11 cellular contexts compared by ENCODE assay signal in the genomic region with DNA sequence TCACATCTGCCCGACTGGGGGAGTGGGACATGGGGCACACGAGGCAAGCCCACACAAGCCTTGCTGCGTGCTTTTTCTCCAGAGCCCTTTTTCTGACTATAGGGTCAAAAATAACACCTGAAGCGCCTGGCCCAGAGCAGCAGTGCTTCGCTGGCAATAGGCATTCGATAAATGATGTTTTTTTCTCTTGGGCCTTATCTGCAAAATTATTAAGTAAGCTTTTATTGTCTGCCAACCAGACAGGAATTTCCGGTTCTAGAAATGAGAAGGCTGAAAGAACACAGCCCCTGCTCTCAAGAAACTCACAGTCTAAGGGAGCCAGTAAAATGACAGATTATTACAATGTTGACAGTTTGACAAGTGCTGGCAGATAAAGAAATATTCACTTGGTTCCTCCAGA. TPM values are rescaled to one million over a fixed set of nuclear protein-coding genes. Genes with fewer than 3 reads are reported as not detected.
DNase-seq lines count a peak whose midpoint lies in the region; ATAC-seq, FAIRE-seq and TF ChIP-seq lines count a peak whose summit lies in the region.
"Had no signal": no experiment of that assay in that cellular context is flagged by ENCODE, and none has a peak within 500 bp of the region (broad histone marks: within the 10 kb centered on the region; RNA-seq: fewer than 3 reads in every experiment).

No MANE protein-coding gene starts in this region.

- H3K27me3 ChIP-seq in IMR-90 (ENCODE audit: control insufficient read depth, insufficient read depth, low read length): no peaks in the 10 kb centered on the region
- H3K27me3 ChIP-seq in keratinocyte (ENCODE audit: control insufficient read depth, extremely low read depth, insufficient read depth, low read length): no peaks in the 10 kb centered on the region
- no peaks in the 10 kb centered on the region for H3K27me3 ChIP-seq in adrenal gland

- no peaks in the 10 kb centered on the region for H3K36me3 Mint-ChIP-seq in T-cell
- no peaks in the 10 kb centered on the region for H3K36me3 Mint-ChIP-seq in stimulated activated effector memory CD8-positive, alpha-beta T cell treated with anti-CD3 and anti-CD28 coated beads, Interleukin-12 subunit alpha, Interleukin-12 subunit beta, amount 100 ng/mL, for 72 hours

- H4K91ac ChIP-seq in IMR-90 (ENCODE audit: insufficient read depth, low read depth, low read length): peak overlapping the region; percentile 20; the same call in 1 of the 2 replicates

- ATAC-seq in IMR-90 (ENCODE audit: low read depth) (no peak), T-cell (replicated peaks in 1 of 4) (no peak)
- no peak for ATAC-seq in stimulated activated effector memory CD8-positive, alpha-beta T cell treated with anti-CD3 and anti-CD28 coated beads, Interleukin-12 subunit alpha, Interleukin-12 subunit beta, amount 100 ng/mL, for 72 hours
- ATAC-seq: left ventricle myocardium superior had no signal

- no peak overlapping the region for H2AK5ac ChIP-seq in IMR-90 (ENCODE audit: low read depth, low read length)

- POLR2A ChIA-PET in IMR-90 (lab: Charles Lee; ENCODE audit: unreplicated experiment): no interaction called here
- POLR2A ChIA-PET in T-cell (lab: Charles Lee): interaction anchor here in 1 of 2 donors (0.6 kb wide), 1 partner anchor 586 kb away, joined by 3 read pairs; the partner anchor contains the start of gene WNT10A

- no peaks in the 10 kb centered on the region for H3K36me3 ChIP-seq in IMR-90 (ENCODE audit: control insufficient read depth, insufficient read depth, low read length)
- H3K36me3 ChIP-seq in keratinocyte (ENCODE audit: control insufficient read depth in 2 of 2, extremely low read depth in 1 of 2, insufficient read depth in 2 of 2, low read length in 2 of 2): peaks cover 0 to 4% of the 10 kb centered on the region in 2 experiments
- H3K36me3 ChIP-seq in adrenal gland (replicated peaks in 1 of 2): no peaks in the 10 kb centered on the region

- in situ Hi-C loops in IMR-90 (cut with MboI; ENCODE audit: low sequenced_read_pairs): no loop called here

- H3K4me1 ChIP-seq in IMR-90 (ENCODE audit: control insufficient read depth, insufficient read depth, low read length) (peaks cover 15% of the 10 kb centered on the region), keratinocyte (ENCODE audit: control insufficient read depth, extremely low read depth, insufficient read depth, low read length) (peaks cover 74% of the 10 kb centered on the region), adrenal gland (replicated peaks in 1 of 2) (peaks cover 15 to 38% of the 10 kb centered on the region in 2 donors)

- H3K4me1 Mint-ChIP-seq in T-cell: peaks cover 29 to 36% (median 30%) of the 10 kb centered on the region in 3 donors
- H3K4me1 Mint-ChIP-seq in stimulated activated effector memory CD8-positive, alpha-beta T cell treated with anti-CD3 and anti-CD28 coated beads, Interleukin-12 subunit alpha, Interleukin-12 subunit beta, amount 100 ng/mL, for 72 hours: peaks cover 28% of the 10 kb centered on the region

- FAIRE-seq in keratinocyte (lab: Jason Lieb, UNC): no peak
- FAIRE-seq: GM18507 had no signal

- peak overlapping the region; percentile 63 for H2AFZ ChIP-seq in IMR-90 (replicated peaks; ENCODE audit: low read length, poor library complexity)
- H2AFZ ChIP-seq in keratinocyte (ENCODE audit: control insufficient read depth, low read length): peak overlapping the region; percentile 61

- H3K4ac ChIP-seq in IMR-90 (ENCODE audit: low read depth, low read length): peak overlapping the region; percentile 30; the same call in 1 of the 2 replicates

- no peak overlapping the region for H4K5ac ChIP-seq in IMR-90 (ENCODE audit: low read depth, low read length)

- no peak overlapping the region for H3K23ac ChIP-seq in IMR-90 (ENCODE audit: low read depth, low read length)

- H3K27ac ChIP-seq in IMR-90 (ENCODE audit: insufficient read depth, low read length): no peak overlapping the region
- H3K27ac ChIP-seq in keratinocyte (ENCODE audit: control insufficient read depth, insufficient read depth, low read length): peak overlapping the region; percentile 85
- peak overlapping the region in 2 of 5 donors; percentile 18 to 41 for H3K27ac ChIP-seq in adrenal gland

- H3K27me3 Mint-ChIP-seq in T-cell: no peaks in the 10 kb centered on the region

- H4K8ac ChIP-seq in IMR-90 (ENCODE audit: low read depth in 2 of 2, low read length in 2 of 2): peak overlapping the region in 1 of 2 experiments; percentile 26; a peak in 1 of 4 replicates

- H2BK20ac ChIP-seq in IMR-90 (ENCODE audit: low read depth, low read length): no peak overlapping the region; the same call in 1 of the 2 replicates

- no peak overlapping the region for H3K18ac ChIP-seq in IMR-90 (ENCODE audit: low read depth, low read length)

- H3K9me1 ChIP-seq in IMR-90 (ENCODE audit: insufficient read depth, low read length) (peaks cover 19% of the 10 kb centered on the region), keratinocyte (ENCODE audit: control insufficient read depth, extremely low read depth, insufficient read depth, low read length) (no peaks in the 10 kb centered on the region)

- no peak overlapping the region for H3K4me3 Mint-ChIP-seq in T-cell
- H3K4me3 Mint-ChIP-seq in stimulated activated effector memory CD8-positive, alpha-beta T cell treated with anti-CD3 and anti-CD28 coated beads, Interleukin-12 subunit alpha, Interleukin-12 subunit beta, amount 100 ng/mL, for 72 hours: no peak overlapping the region

- H3K9me3 ChIP-seq in IMR-90 (ENCODE audit: control insufficient read depth, insufficient read depth, low read length): no peaks in the 10 kb centered on the region
- no peaks in the 10 kb centered on the region for H3K9me3 ChIP-seq in keratinocyte (ENCODE audit: control insufficient read depth, low read depth, low read length)
- no peaks in the 10 kb centered on the region for H3K9me3 ChIP-seq in adrenal gland (replicated peaks in 1 of 3)

- H4K20me1 ChIP-seq in IMR-90 (ENCODE audit: insufficient read depth, low read length) (0 out of 2 replicates have a peak, but pooled peaks cover 4% of the 10 kb centered on the region), keratinocyte (ENCODE audit: control insufficient read depth, extremely low read depth, insufficient read depth, low read length) (peaks cover 3% of the 10 kb centered on the region)

- peaks cover 11 to 22% of the 10 kb centered on the region in 2 experiments; a peak in 3 of 4 replicates for H3K79me1 ChIP-seq in IMR-90 (ENCODE audit: low read depth in 1 of 2, low read length in 2 of 2)

- H3K4me2 ChIP-seq in IMR-90 (ENCODE audit: low read depth, low read length) (no peak overlapping the region), keratinocyte (ENCODE audit: control insufficient read depth, extremely low read depth, insufficient read depth, low read depth, low read length) (peak overlapping the region; percentile 86)

- DNase-seq in IMR-90 (no peak), T-cell (no peak), keratinocyte (ENCODE audit: low read depth, low spot score) (no peak), HUDEP-2 (lab: John Stamatoyannopoulos, UW; ENCODE audit: unreplicated experiment in 76 of 76) (no peak), adrenal gland (no peak)
- no peak for DNase-seq in stimulated activated effector memory CD8-positive, alpha-beta T cell treated with anti-CD3 and anti-CD28 coated beads, Interleukin-12 subunit alpha, Interleukin-12 subunit beta, amount 100 ng/mL, for 72 hours (ENCODE audit: low spot score in 2 of 2)
- no peak for DNase-seq in activated CD4-positive, CD25-positive, alpha-beta regulatory T cell treated with anti-CD3 and anti-CD28 coated beads, Interleukin-2, amount 50 U/mL, for 72 hours
- no peak for DNase-seq in effector CD4-positive, alpha-beta T cell
- DNase-seq: activated gamma-delta T cell treated with Interleukin-2 at 50 U/mL for 16 hours, left ventricle myocardium superior had no signal

- 55% methylated on average over 3 of the region's 7 CpGs; no CpG with 5 or more reads in 1 of the 2 experiments for WGBS in IMR-90 (ENCODE audit: extremely low coverage in 2 of 2, insufficient read length in 1 of 2), 2 experiments
- 47 to 60% (median 59%) methylated on average over 7 of the region's 7 CpGs for WGBS in adrenal gland, 4 donors

- H3K9me3 Mint-ChIP-seq in T-cell: no peaks in the 10 kb centered on the region
- no peaks in the 10 kb centered on the region for H3K9me3 Mint-ChIP-seq in stimulated activated effector memory CD8-positive, alpha-beta T cell treated with anti-CD3 and anti-CD28 coated beads, Interleukin-12 subunit alpha, Interleukin-12 subunit beta, amount 100 ng/mL, for 72 hours

- TF ChIP-seq RAD21 in IMR-90 (IDR thresholded peaks at IDR 0.05; ENCODE audit: low read length): no peak

- 0 out of 2 replicates have a peak overlapping the region, but pooled peaks have one; percentile 16 for H3K14ac ChIP-seq in IMR-90 (replicated peaks; ENCODE audit: low read depth, low read length)

- BruUV-seq in IMR-90 (replicated peaks; lab: Mats Ljungman, UMichigan): no TSS peak

- H3K27ac Mint-ChIP-seq in T-cell: peak overlapping the region; percentile 22 to 28
- peak overlapping the region; percentile 40 for H3K27ac Mint-ChIP-seq in stimulated activated effector memory CD8-positive, alpha-beta T cell treated with anti-CD3 and anti-CD28 coated beads, Interleukin-12 subunit alpha, Interleukin-12 subunit beta, amount 100 ng/mL, for 72 hours

- no peak for TF ChIP-seq CTCF in IMR-90 (conservative IDR thresholded peaks at IDR 0.05; ENCODE audit: low read depth, low read length)
- no peak for TF ChIP-seq CTCF in keratinocyte (optimal IDR thresholded peaks at IDR 0.05 in 1 of 3, IDR thresholded peaks at IDR 0.05 in 1 of 3, conservative IDR thresholded peaks at IDR 0.05 in 1 of 3; ENCODE audit: extremely low read depth in 1 of 3, insufficient read depth in 2 of 3, low read length in 3 of 3)
- no peak for TF ChIP-seq CTCF in adrenal gland (IDR thresholded peaks at IDR 0.05)

- intact Hi-C loops in IMR-90 (cut with micrococcal nuclease): no loop called here
- intact Hi-C loops in adrenal gland (cut with DNase I): loop anchor here (5.0 kb wide), 1 partner anchor 97 kb away; no protein-coding TSS in a partner anchor

- H2BK120ac ChIP-seq in IMR-90 (ENCODE audit: low read depth, low read length): no peak overlapping the region

- no peak overlapping the region for H3K56ac ChIP-seq in IMR-90 (ENCODE audit: extremely low read depth, insufficient read depth, low read length)

- H3K9ac ChIP-seq in IMR-90 (ENCODE audit: low read depth, low read length) (no peak overlapping the region), keratinocyte (ENCODE audit: control insufficient read depth, extremely low read depth, insufficient read depth, low read length) (peak overlapping the region; percentile 65)

- CTCF ChIA-PET in IMR-90 (lab: Yijun Ruan, JAX) (interaction anchor here (1.1 kb wide), 1 partner anchor 101 kb away, joined by 6 read pairs; no protein-coding TSS in a partner anchor), T-cell (lab: Charles Lee) (interaction anchor here (0.6 to 1.8 kb wide), 13 partner anchors 8 to 855 kb away, joined by 3 to 8 read pairs (median 4); partner anchors contain the start of gene CATIP (in 1 of the 2))

- H2BK5ac ChIP-seq in IMR-90 (ENCODE audit: low read depth, low read length, poor library complexity, severe bottlenecking): no peak overlapping the region

- TF ChIP-seq POLR2A in IMR-90 (IDR thresholded peaks at IDR 0.05; ENCODE audit: low read depth, low read length): no peak
- TF ChIP-seq POLR2A in adrenal gland (IDR thresholded peaks at IDR 0.05): no peak

- H3K4me3 ChIP-seq in IMR-90 (ENCODE audit: insufficient read depth, low read depth, low read length) (no peak overlapping the region), keratinocyte (ENCODE audit: control insufficient read depth in 2 of 3, extremely low read depth in 1 of 3, insufficient read depth in 2 of 3, low read depth in 1 of 3, low read length in 3 of 3) (peak overlapping the region in 1 of 3 experiments; percentile 45), adrenal gland (no peak overlapping the region)

- H2BK15ac ChIP-seq in IMR-90 (ENCODE audit: low read depth, low read length): no peak overlapping the region; the same call in 2 of the 3 replicates

- peaks cover 23% of the 10 kb centered on the region for H3K79me2 ChIP-seq in keratinocyte (ENCODE audit: control insufficient read depth, insufficient read depth, low read length)

- dilution Hi-C loops in IMR-90 (cut with HindIII; ENCODE audit: low sequenced_read_pairs, unreplicated experiment): no loop called here
- dilution Hi-C loops in keratinocyte (cut with MboI; ENCODE audit: extremely low pct_ligation_motif_present, low sequenced_read_pairs): no loop called here

- peak overlapping the region; percentile 18 for H2AK9ac ChIP-seq in IMR-90 (replicated peaks; ENCODE audit: low read depth, low read length, poor library complexity)

RNA-seq across cellular contexts. Expression of gene TMBIM1, which starts 2.7 kb away (rescaled TPM):
- total RNA-seq in IMR-90 (2012; rRNA removed): 78.6 and 102 TPM in 2 replicates
- 81.2 and 84.6 TPM in 2 replicates for polyA plus RNA-seq in IMR-90 (2012; rRNA removed)
- polyA plus RNA-seq in IMR-90 (2012; cell fraction: cytosol; rRNA removed): 29.3 and 57.5 TPM in 2 replicates
- 45.5 and 46.8 TPM in 2 replicates for polyA plus RNA-seq in IMR-90 (2012; cell fraction: nucleus; rRNA removed; ENCODE audit: low replicate concordance)
- 100 to 1,000 TPM in 3 of 5 donors, 10 to 100 TPM in 2; 78.8 to 166 (median 144) TPM for total RNA-seq in T-cell
- polyA plus RNA-seq in keratinocyte: 609 to 905 TPM (median 751 TPM) in 3 replicates
- polyA plus RNA-seq in keratinocyte (2011; ENCODE audit: low read depth): 191 TPM
- polyA plus RNA-seq in keratinocyte (2011; cell fraction: cytosol; rRNA removed): 813 and 945 TPM in 2 replicates
- polyA plus RNA-seq in keratinocyte (2011; cell fraction: nucleus; rRNA removed): 1,406 and 1,501 TPM in 2 replicates
- polyA plus RNA-seq in keratinocyte (2012; ENCODE audit: low replicate concordance): 664 and 1,481 TPM in 2 replicates
- polyA minus RNA-seq in keratinocyte: 637 to 1,645 TPM (median 916 TPM) in 3 replicates
- 623 TPM for polyA minus RNA-seq in keratinocyte (2011; cell fraction: cytosol; rRNA and poly(A)+ RNA removed)
- polyA minus RNA-seq in keratinocyte (2011; cell fraction: nucleus; rRNA and poly(A)+ RNA removed): 527 and 748 TPM in 2 replicates
- 100 to 1,000 TPM; 185 to 293 (median 214) TPM for total RNA-seq in adrenal gland
- 100 to 1,000 TPM in 1 of 3 donors, 10 to 100 TPM in 2; 25.7 to 201 (median 63.8) TPM for polyA plus RNA-seq in adrenal gland

RNA-seq across cellular contexts. Expression of gene PNKD, which starts 24.7 kb away (rescaled TPM):
- total RNA-seq in IMR-90 (2012; rRNA removed): 19.2 and 22.2 TPM in 2 replicates
- 68.5 and 70.1 TPM in 2 replicates for polyA plus RNA-seq in IMR-90 (2012; rRNA removed)
- polyA plus RNA-seq in IMR-90 (2012; cell fraction: cytosol; rRNA removed): 86.1 and 87.9 TPM in 2 replicates
- 29.9 and 38.4 TPM in 2 replicates for polyA plus RNA-seq in IMR-90 (2012; cell fraction: nucleus; rRNA removed; ENCODE audit: low replicate concordance)
- 10 to 100 TPM; 17.4 to 33.1 (median 30.6) TPM for total RNA-seq in T-cell
- polyA plus RNA-seq in keratinocyte: 21.8 to 36.2 TPM (median 22.8 TPM) in 3 replicates
- 10.8 TPM for polyA plus RNA-seq in keratinocyte (2011; ENCODE audit: low read depth)
- polyA plus RNA-seq in keratinocyte (2011; cell fraction: cytosol; rRNA removed): 20.8 and 30.2 TPM in 2 replicates
- 21.9 and 23.9 TPM in 2 replicates for polyA plus RNA-seq in keratinocyte (2011; cell fraction: nucleus; rRNA removed)
- 29.2 and 36.6 TPM in 2 replicates for polyA plus RNA-seq in keratinocyte (2012; ENCODE audit: low replicate concordance)
- polyA minus RNA-seq in keratinocyte: 6.2 to 31.2 TPM (median 9.2 TPM) in 3 replicates
- 13.4 TPM for polyA minus RNA-seq in keratinocyte (2011; cell fraction: cytosol; rRNA and poly(A)+ RNA removed)
- 5.5 and 7.0 TPM in 2 replicates for polyA minus RNA-seq in keratinocyte (2011; cell fraction: nucleus; rRNA and poly(A)+ RNA removed)
- total RNA-seq in adrenal gland: 100 to 1,000 TPM in 3 of 8 donors, 10 to 100 TPM in 5; 48.8 to 118 (median 87.4) TPM
- 100 to 1,000 TPM in 2 of 3 donors, 10 to 100 TPM in 1; 56.9 to 181 (median 139) TPM for polyA plus RNA-seq in adrenal gland

RNA-seq across cellular contexts. Expression of gene AAMP, which starts 25.1 kb away (rescaled TPM):
- 112 and 118 TPM in 2 replicates for total RNA-seq in IMR-90 (2012; rRNA removed)
- polyA plus RNA-seq in IMR-90 (2012; rRNA removed): 104 and 108 TPM in 2 replicates
- 132 and 175 TPM in 2 replicates for polyA plus RNA-seq in IMR-90 (2012; cell fraction: cytosol; rRNA removed)
- 140 and 213 TPM in 2 replicates for polyA plus RNA-seq in IMR-90 (2012; cell fraction: nucleus; rRNA removed; ENCODE audit: low replicate concordance)
- total RNA-seq in T-cell: 10 to 100 TPM; 46.2 to 71.3 (median 67.4) TPM
- 76.3 to 94.3 TPM (median 78.4 TPM) in 3 replicates for polyA plus RNA-seq in keratinocyte
- polyA plus RNA-seq in keratinocyte (2011; ENCODE audit: low read depth): 115 TPM
- polyA plus RNA-seq in keratinocyte (2011; cell fraction: cytosol; rRNA removed): 46.1 and 129 TPM in 2 replicates
- polyA plus RNA-seq in keratinocyte (2011; cell fraction: nucleus; rRNA removed): 108 and 122 TPM in 2 replicates
- polyA plus RNA-seq in keratinocyte (2012; ENCODE audit: low replicate concordance): 113 and 114 TPM in 2 replicates
- polyA minus RNA-seq in keratinocyte: 54.2 to 86.2 TPM (median 64.0 TPM) in 3 replicates
- polyA minus RNA-seq in keratinocyte (2011; cell fraction: cytosol; rRNA and poly(A)+ RNA removed): 100 TPM
- polyA minus RNA-seq in keratinocyte (2011; cell fraction: nucleus; rRNA and poly(A)+ RNA removed): 44.9 and 45.3 TPM in 2 replicates
- total RNA-seq in adrenal gland: 100 to 1,000 TPM in 5 of 8 donors, 10 to 100 TPM in 3; 84.9 to 314 (median 110) TPM
- 100 to 1,000 TPM in 1 of 3 donors, 10 to 100 TPM in 2; 54.8 to 129 (median 89.0) TPM for polyA plus RNA-seq in adrenal gland

RNA-seq across cellular contexts. Expression of gene GPBAR1, which starts 34.2 kb away (rescaled TPM):
- under 0.01 TPM in 1 of 2 replicates, not detected in the other for total RNA-seq in IMR-90 (2012; rRNA removed)
- polyA plus RNA-seq in IMR-90 (2012; rRNA removed): 0.13 and 0.21 TPM in 2 replicates
- polyA plus RNA-seq in IMR-90 (2012; cell fraction: cytosol; rRNA removed): 0.05 and 0.13 TPM in 2 replicates
- 0.56 and 2.4 TPM in 2 replicates for polyA plus RNA-seq in IMR-90 (2012; cell fraction: nucleus; rRNA removed; ENCODE audit: low replicate concordance)
- total RNA-seq in T-cell: 1 to 10 TPM in 4 of 5 donors, under 1 TPM in 1; 0.89 to 2.7 (median 1.2) TPM
- polyA plus RNA-seq in keratinocyte: 0.10 to 0.18 TPM (median 0.12 TPM) in 3 replicates
- not detected for polyA plus RNA-seq in keratinocyte (2011; ENCODE audit: low read depth)
- polyA plus RNA-seq in keratinocyte (2011; cell fraction: cytosol; rRNA removed): 0.05 TPM in 1 of 2 replicates, not detected in the other
- polyA plus RNA-seq in keratinocyte (2011; cell fraction: nucleus; rRNA removed): 0.57 and 1.0 TPM in 2 replicates
- polyA plus RNA-seq in keratinocyte (2012; ENCODE audit: low replicate concordance): 0.08 and 0.59 TPM in 2 replicates
- polyA minus RNA-seq in keratinocyte: 0.42 to 0.92 TPM in 2 of 3 replicates, not detected in the other
- polyA minus RNA-seq in keratinocyte (2011; cell fraction: cytosol; rRNA and poly(A)+ RNA removed): not detected
- 1.3 and 1.8 TPM in 2 replicates for polyA minus RNA-seq in keratinocyte (2011; cell fraction: nucleus; rRNA and poly(A)+ RNA removed)
- 10 to 100 TPM in 1 of 8 donors, 1 to 10 TPM in 7; 2.6 to 15.3 (median 4.1) TPM for total RNA-seq in adrenal gland
- polyA plus RNA-seq in adrenal gland: 1 to 10 TPM in 2 of 3 donors, under 1 TPM in 1; 0.11 to 4.0 (median 2.1) TPM
